13 cellular contexts compared by ENCODE assay signal in genomic region chrX:134512566-134512965, GRCh38. TPM values are rescaled to one million over a fixed set of nuclear protein-coding genes. Genes with fewer than 3 reads are reported as not detected.
DNase-seq lines count a peak whose midpoint lies in the region; ATAC-seq and TF ChIP-seq lines count a peak whose summit lies in the region.
"Had no signal": no experiment of that assay in that cellular context is flagged by ENCODE, and none has a peak within 500 bp of the region (broad histone marks: within the 10 kb centered on the region; RNA-seq: fewer than 3 reads in every experiment).

No MANE protein-coding gene starts in this region.

- H3K4me1 ChIP-seq in RWPE2 (ENCODE audit: insufficient read depth, poor library complexity, severe bottlenecking) = peaks cover 18% of the 10 kb centered on the region

- H3K4me3 ChIP-seq in RWPE2 (ENCODE audit: severe bottlenecking) = no peak overlapping the region
- no peak overlapping the region for H3K4me3 ChIP-seq in fibroblast of mammary gland (ENCODE audit: control insufficient read depth, low read depth, low read length)
- no peak overlapping the region for H3K4me3 ChIP-seq in retinal pigment epithelial cell (ENCODE audit: low read length)
- H3K4me3 ChIP-seq: mucosa of descending colon had no signal

- no peaks in the 10 kb centered on the region for H3K9me3 ChIP-seq in RWPE2 (ENCODE audit: severe bottlenecking)
- H3K9me3 ChIP-seq: mucosa of descending colon had no signal

- peaks cover 5% of the 10 kb centered on the region; the same call in 1 of the 2 replicates for H3K36me3 ChIP-seq in RWPE2 (ENCODE audit: low read depth)

- no peak for TF ChIP-seq CTCF in RWPE2 (IDR thresholded peaks at IDR 0.05; ENCODE audit: poor library complexity, severe bottlenecking)
- TF ChIP-seq CTCF in fibroblast of mammary gland (conservative IDR thresholded peaks at IDR 0.05; ENCODE audit: control insufficient read depth, insufficient read depth, low read depth, low read length) = no peak
- no peak for TF ChIP-seq CTCF in retinal pigment epithelial cell (conservative IDR thresholded peaks at IDR 0.05; ENCODE audit: low read depth, low read length)

- ATAC-seq in RWPE2 (ENCODE audit: low read depth) (peak; percentile 99), Right ventricle myocardium inferior (no peak)
- ATAC-seq: mucosa of descending colon had no signal

- H3K27ac ChIP-seq in RWPE2 (ENCODE audit: poor library complexity, severe bottlenecking) = peak overlapping the region; percentile 86
- H3K27ac ChIP-seq: 22Rv1 had no signal

- intact Hi-C loops in Right ventricle myocardium inferior (cut with DNase I) = no loop called here

- no peaks in the 10 kb centered on the region for H3K27me3 ChIP-seq in RWPE2 (ENCODE audit: insufficient read depth, poor library complexity, severe bottlenecking)

- peak; percentile 15 for DNase-seq in DMS 273 (lab: John Stamatoyannopoulos, UW; ENCODE audit: unreplicated experiment)
- DNase-seq in DMS 273 treated with DMSO at 0.1 percent for 48 hours (lab: John Stamatoyannopoulos, UW) = no peak
- peak; percentile 66 for DNase-seq in RWPE2 (ENCODE audit: low spot score)
- peak; percentile 80 for DNase-seq in fibroblast of mammary gland (ENCODE audit: low read depth)
- peak; percentile 16 for DNase-seq in retinal pigment epithelial cell (ENCODE audit: low read depth)
- DNase-seq in NCI-H187 (lab: John Stamatoyannopoulos, UW) = no peak
- DNase-seq in Right ventricle myocardium inferior (ENCODE audit: missing footprints) = no peak
- DNase-seq in NCI-H2081 treated with DMSO at 0.1 percent for 48 hours (lab: John Stamatoyannopoulos, UW) = no peak
- DNase-seq: activated CD4-positive, alpha-beta T cell treated with anti-CD3 and anti-CD28 coated beads, Interleukin-2, amount 50 U/mL, for 4 hours; mucosa of descending colon; NCI-H1417; small intestine had no signal

RNA-seq across cellular contexts. Expression of gene HPRT1, which starts 52.6 kb away (rescaled TPM):
- total RNA-seq in Right ventricle myocardium inferior = 18.0 TPM

Comparison
In these comparisons a context has a peak if more than half of its experiments do, and no peak if none do; other contexts are left out.
1. DNase-seq: peak in DMS 273 (single experiment), RWPE2 (single experiment), fibroblast of mammary gland (single experiment) and retinal pigment epithelial cell (single experiment); none in DMS 273 treated with DMSO at 0.1 percent for 48 hours (single experiment), NCI-H187 (0 of 2), Right ventricle myocardium inferior (single experiment) and NCI-H2081 treated with DMSO at 0.1 percent for 48 hours (single experiment).